1 cellular context compared by ENCODE assay signal in genomic region chr17:38559025-38559879, GRCh38.
TF ChIP-seq lines count a peak whose summit lies in the region.

No MANE protein-coding gene starts in this region.

TF ChIP-seq in HepG2, 621 proteins besides CTCF, POLR2A, EP300 and RAD21 (continued from another document and continues in another):
- TF ChIP-seq, protein P1, sequence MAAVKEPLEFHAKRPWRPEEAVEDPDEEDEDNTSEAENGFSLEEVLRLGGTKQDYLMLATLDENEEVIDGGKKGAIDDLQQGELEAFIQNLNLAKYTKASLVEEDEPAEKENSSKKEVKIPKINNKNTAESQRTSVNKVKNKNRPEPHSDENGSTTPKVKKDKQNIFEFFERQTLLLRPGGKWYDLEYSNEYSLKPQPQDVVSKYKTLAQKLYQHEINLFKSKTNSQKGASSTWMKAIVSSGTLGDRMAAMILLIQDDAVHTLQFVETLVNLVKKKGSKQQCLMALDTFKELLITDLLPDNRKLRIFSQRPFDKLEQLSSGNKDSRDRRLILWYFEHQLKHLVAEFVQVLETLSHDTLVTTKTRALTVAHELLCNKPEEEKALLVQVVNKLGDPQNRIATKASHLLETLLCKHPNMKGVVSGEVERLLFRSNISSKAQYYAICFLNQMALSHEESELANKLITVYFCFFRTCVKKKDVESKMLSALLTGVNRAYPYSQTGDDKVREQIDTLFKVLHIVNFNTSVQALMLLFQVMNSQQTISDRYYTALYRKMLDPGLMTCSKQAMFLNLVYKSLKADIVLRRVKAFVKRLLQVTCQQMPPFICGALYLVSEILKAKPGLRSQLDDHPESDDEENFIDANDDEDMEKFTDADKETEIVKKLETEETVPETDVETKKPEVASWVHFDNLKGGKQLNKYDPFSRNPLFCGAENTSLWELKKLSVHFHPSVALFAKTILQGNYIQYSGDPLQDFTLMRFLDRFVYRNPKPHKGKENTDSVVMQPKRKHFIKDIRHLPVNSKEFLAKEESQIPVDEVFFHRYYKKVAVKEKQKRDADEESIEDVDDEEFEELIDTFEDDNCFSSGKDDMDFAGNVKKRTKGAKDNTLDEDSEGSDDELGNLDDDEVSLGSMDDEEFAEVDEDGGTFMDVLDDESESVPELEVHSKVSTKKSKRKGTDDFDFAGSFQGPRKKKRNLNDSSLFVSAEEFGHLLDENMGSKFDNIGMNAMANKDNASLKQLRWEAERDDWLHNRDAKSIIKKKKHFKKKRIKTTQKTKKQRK (IDR thresholded peaks at IDR 0.05; ENCODE audit: low read length) = no peak
- TF ChIP-seq SIN3A (IDR thresholded peaks at IDR 0.05; ENCODE audit: borderline replicate concordance, low read depth, low read length) = peak; percentile 50; the same call in 1 of the 2 replicates
- peak; percentile 66; the same call in 1 of the 2 replicates for TF ChIP-seq HBP1 (CRISPR knock-in tag; IDR thresholded peaks at IDR 0.05; ENCODE audit: low read depth)
- TF ChIP-seq, protein P2, sequence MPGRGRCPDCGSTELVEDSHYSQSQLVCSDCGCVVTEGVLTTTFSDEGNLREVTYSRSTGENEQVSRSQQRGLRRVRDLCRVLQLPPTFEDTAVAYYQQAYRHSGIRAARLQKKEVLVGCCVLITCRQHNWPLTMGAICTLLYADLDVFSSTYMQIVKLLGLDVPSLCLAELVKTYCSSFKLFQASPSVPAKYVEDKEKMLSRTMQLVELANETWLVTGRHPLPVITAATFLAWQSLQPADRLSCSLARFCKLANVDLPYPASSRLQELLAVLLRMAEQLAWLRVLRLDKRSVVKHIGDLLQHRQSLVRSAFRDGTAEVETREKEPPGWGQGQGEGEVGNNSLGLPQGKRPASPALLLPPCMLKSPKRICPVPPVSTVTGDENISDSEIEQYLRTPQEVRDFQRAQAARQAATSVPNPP (CRISPR knock-in tag; IDR thresholded peaks at IDR 0.05) = no peak
- TF ChIP-seq TP53 (CRISPR knock-in tag; conservative IDR thresholded peaks at IDR 0.05) = no peak
- no peak for TF ChIP-seq RFX3 (CRISPR knock-in tag; IDR thresholded peaks at IDR 0.05)
- no peak for TF ChIP-seq HOXD1 (CRISPR knock-in tag; IDR thresholded peaks at IDR 0.05)
- TF ChIP-seq SALL1 (CRISPR knock-in tag; IDR thresholded peaks at IDR 0.05) = peak; percentile 71
- TF ChIP-seq, protein P3, sequence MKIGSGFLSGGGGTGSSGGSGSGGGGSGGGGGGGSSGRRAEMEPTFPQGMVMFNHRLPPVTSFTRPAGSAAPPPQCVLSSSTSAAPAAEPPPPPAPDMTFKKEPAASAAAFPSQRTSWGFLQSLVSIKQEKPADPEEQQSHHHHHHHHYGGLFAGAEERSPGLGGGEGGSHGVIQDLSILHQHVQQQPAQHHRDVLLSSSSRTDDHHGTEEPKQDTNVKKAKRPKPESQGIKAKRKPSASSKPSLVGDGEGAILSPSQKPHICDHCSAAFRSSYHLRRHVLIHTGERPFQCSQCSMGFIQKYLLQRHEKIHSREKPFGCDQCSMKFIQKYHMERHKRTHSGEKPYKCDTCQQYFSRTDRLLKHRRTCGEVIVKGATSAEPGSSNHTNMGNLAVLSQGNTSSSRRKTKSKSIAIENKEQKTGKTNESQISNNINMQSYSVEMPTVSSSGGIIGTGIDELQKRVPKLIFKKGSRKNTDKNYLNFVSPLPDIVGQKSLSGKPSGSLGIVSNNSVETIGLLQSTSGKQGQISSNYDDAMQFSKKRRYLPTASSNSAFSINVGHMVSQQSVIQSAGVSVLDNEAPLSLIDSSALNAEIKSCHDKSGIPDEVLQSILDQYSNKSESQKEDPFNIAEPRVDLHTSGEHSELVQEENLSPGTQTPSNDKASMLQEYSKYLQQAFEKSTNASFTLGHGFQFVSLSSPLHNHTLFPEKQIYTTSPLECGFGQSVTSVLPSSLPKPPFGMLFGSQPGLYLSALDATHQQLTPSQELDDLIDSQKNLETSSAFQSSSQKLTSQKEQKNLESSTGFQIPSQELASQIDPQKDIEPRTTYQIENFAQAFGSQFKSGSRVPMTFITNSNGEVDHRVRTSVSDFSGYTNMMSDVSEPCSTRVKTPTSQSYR (CRISPR knock-in tag; IDR thresholded peaks at IDR 0.05; ENCODE audit: borderline replicate concordance) = no peak
- peak; percentile 46; the same call in 1 of the 2 replicates for TF ChIP-seq ZNF547 (CRISPR knock-in tag; IDR thresholded peaks at IDR 0.05)
- no peak for TF ChIP-seq ZNF33B (CRISPR knock-in tag; IDR thresholded peaks at IDR 0.05)
- TF ChIP-seq ZNF446 (CRISPR knock-in tag; IDR thresholded peaks at IDR 0.05) = no peak
- peak; percentile 43; the same call in 1 of the 2 replicates for TF ChIP-seq ZNF768 (CRISPR knock-in tag; IDR thresholded peaks at IDR 0.05)
- TF ChIP-seq SOX5 (CRISPR knock-in tag; IDR thresholded peaks at IDR 0.05; ENCODE audit: borderline replicate concordance) = no peak
- TF ChIP-seq ISL2 (CRISPR knock-in tag; IDR thresholded peaks at IDR 0.05) = no peak
- TF ChIP-seq ATM (IDR thresholded peaks at IDR 0.05; ENCODE audit: borderline replicate concordance) = no peak
- no peak for TF ChIP-seq SIX1 (CRISPR knock-in tag; IDR thresholded peaks at IDR 0.05; ENCODE audit: borderline replicate concordance)
- no peak for TF ChIP-seq ZFAT (CRISPR knock-in tag; conservative IDR thresholded peaks at IDR 0.05)
- TF ChIP-seq, protein P4, sequence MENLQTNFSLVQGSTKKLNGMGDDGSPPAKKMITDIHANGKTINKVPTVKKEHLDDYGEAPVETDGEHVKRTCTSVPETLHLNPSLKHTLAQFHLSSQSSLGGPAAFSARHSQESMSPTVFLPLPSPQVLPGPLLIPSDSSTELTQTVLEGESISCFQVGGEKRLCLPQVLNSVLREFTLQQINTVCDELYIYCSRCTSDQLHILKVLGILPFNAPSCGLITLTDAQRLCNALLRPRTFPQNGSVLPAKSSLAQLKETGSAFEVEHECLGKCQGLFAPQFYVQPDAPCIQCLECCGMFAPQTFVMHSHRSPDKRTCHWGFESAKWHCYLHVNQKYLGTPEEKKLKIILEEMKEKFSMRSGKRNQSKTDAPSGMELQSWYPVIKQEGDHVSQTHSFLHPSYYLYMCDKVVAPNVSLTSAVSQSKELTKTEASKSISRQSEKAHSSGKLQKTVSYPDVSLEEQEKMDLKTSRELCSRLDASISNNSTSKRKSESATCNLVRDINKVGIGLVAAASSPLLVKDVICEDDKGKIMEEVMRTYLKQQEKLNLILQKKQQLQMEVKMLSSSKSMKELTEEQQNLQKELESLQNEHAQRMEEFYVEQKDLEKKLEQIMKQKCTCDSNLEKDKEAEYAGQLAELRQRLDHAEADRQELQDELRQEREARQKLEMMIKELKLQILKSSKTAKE (CRISPR knock-in tag; IDR thresholded peaks at IDR 0.05; ENCODE audit: borderline replicate concordance) = no peak
- peak in 1 of 2 experiments; percentile 39; a peak in 1 of 4 replicates for TF ChIP-seq KLF16 (CRISPR knock-in tag; IDR thresholded peaks at IDR 0.05)
- no peak for TF ChIP-seq ZNF317 (CRISPR knock-in tag; IDR thresholded peaks at IDR 0.05)
- TF ChIP-seq, protein P5, sequence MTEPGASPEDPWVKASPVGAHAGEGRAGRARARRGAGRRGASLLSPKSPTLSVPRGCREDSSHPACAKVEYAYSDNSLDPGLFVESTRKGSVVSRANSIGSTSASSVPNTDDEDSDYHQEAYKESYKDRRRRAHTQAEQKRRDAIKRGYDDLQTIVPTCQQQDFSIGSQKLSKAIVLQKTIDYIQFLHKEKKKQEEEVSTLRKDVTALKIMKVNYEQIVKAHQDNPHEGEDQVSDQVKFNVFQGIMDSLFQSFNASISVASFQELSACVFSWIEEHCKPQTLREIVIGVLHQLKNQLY (CRISPR knock-in tag; IDR thresholded peaks at IDR 0.05) = no peak
- TF ChIP-seq ZKSCAN8 (CRISPR knock-in tag; IDR thresholded peaks at IDR 0.05; ENCODE audit: borderline replicate concordance) = no peak
- no peak for TF ChIP-seq ZC3H13 (CRISPR knock-in tag; IDR thresholded peaks at IDR 0.05)
- no peak for TF ChIP-seq NR1H2 (CRISPR knock-in tag; IDR thresholded peaks at IDR 0.05; ENCODE audit: borderline replicate concordance, low read depth)
- TF ChIP-seq ZNF75D (CRISPR knock-in tag; IDR thresholded peaks at IDR 0.05; ENCODE audit: borderline replicate concordance) = no peak
- no peak; the same call in 1 of the 2 replicates for TF ChIP-seq POGK (CRISPR knock-in tag; conservative IDR thresholded peaks at IDR 0.05)
- peak; percentile 61 for TF ChIP-seq MIER3 (CRISPR knock-in tag; IDR thresholded peaks at IDR 0.05; ENCODE audit: borderline replicate concordance)
- TF ChIP-seq ZNF282 (IDR thresholded peaks at IDR 0.05; ENCODE audit: partially characterized antibody) = no peak
- TF ChIP-seq GATAD1 (CRISPR knock-in tag; IDR thresholded peaks at IDR 0.05) = no peak
- TF ChIP-seq RNF219 (CRISPR knock-in tag; IDR thresholded peaks at IDR 0.05) = no peak
- TF ChIP-seq AKAP8 (CRISPR knock-in tag; IDR thresholded peaks at IDR 0.05) = peak; percentile 86
- TF ChIP-seq ZNF230 (CRISPR knock-in tag; IDR thresholded peaks at IDR 0.05) = no peak; the same call in 1 of the 2 replicates
- TF ChIP-seq ZNF574 (CRISPR knock-in tag; IDR thresholded peaks at IDR 0.05) = no peak
- TF ChIP-seq ZNF30 (CRISPR knock-in tag; IDR thresholded peaks at IDR 0.05) = peak; percentile 3; the same call in 1 of the 2 replicates
- TF ChIP-seq, protein P6, sequence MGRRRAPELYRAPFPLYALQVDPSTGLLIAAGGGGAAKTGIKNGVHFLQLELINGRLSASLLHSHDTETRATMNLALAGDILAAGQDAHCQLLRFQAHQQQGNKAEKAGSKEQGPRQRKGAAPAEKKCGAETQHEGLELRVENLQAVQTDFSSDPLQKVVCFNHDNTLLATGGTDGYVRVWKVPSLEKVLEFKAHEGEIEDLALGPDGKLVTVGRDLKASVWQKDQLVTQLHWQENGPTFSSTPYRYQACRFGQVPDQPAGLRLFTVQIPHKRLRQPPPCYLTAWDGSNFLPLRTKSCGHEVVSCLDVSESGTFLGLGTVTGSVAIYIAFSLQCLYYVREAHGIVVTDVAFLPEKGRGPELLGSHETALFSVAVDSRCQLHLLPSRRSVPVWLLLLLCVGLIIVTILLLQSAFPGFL (CRISPR knock-in tag; IDR thresholded peaks at IDR 0.05) = no peak
- no peak for TF ChIP-seq ATAD3A (CRISPR knock-in tag; IDR thresholded peaks at IDR 0.05)
- TF ChIP-seq, protein P7, sequence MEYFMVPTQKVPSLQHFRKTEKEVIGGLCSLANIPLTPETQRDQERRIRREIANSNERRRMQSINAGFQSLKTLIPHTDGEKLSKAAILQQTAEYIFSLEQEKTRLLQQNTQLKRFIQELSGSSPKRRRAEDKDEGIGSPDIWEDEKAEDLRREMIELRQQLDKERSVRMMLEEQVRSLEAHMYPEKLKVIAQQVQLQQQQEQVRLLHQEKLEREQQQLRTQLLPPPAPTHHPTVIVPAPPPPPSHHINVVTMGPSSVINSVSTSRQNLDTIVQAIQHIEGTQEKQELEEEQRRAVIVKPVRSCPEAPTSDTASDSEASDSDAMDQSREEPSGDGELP (IDR thresholded peaks at IDR 0.05; ENCODE audit: borderline replicate concordance, low read depth) = peak; percentile 40; the same call in 1 of the 2 replicates
- TF ChIP-seq NBN (conservative IDR thresholded peaks at IDR 0.05) = no peak
- no peak for TF ChIP-seq KDM5A (IDR thresholded peaks at IDR 0.05; ENCODE audit: borderline replicate concordance, low read length)
- 0 out of 2 replicates have a peak, but pooled peaks have one; percentile 5 for TF ChIP-seq MED13 (CRISPR knock-in tag; IDR thresholded peaks at IDR 0.05)
- peak; percentile 53 for TF ChIP-seq PHF21A (CRISPR knock-in tag; IDR thresholded peaks at IDR 0.05)
